8 cellular contexts compared by ENCODE assay signal in the genomic region with DNA sequence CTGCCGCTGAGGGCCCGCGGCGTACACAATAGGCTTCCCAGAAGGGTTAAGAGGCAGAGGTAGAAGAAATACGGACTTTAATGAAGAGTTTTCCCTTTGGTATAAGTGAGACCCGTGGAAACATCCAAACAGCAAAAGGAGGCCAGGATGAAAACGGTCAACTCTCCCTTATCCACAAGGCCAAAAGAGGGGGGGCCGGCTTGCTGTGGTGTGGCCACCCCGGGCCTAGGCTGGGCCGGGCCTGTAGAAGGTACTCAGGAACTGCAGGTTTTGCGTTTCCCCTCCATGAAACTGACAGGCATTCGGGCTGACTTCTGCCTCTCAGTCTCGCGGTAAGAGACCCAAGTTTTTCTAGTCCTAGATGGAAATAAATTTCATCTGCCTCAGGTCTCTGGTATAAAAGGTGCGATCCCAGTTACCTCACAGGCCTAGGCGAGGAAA. TPM values are rescaled to one million over a fixed set of nuclear protein-coding genes. Genes with fewer than 3 reads are reported as not detected.
DNase-seq lines count a peak whose midpoint lies in the region; ATAC-seq and TF ChIP-seq lines count a peak whose summit lies in the region.

No MANE protein-coding gene starts in this region.

- peak overlapping the region; percentile 96 for H3K4me3 ChIP-seq in parathyroid adenoma (ENCODE audit: low read depth, low read length)

- H3K4me1 ChIP-seq in foreskin keratinocyte (no peaks in the 10 kb centered on the region), parathyroid adenoma (peaks cover 12% of the 10 kb centered on the region)

- DNase-seq in NCI-H1092 treated with DMSO at 0.1 percent for 48 hours (lab: John Stamatoyannopoulos, UW) (peak; percentile 24), NCI-H1092 (lab: John Stamatoyannopoulos, UW) (no peak), UCSD-AML1 (lab: John Stamatoyannopoulos, UW; ENCODE audit: unreplicated experiment) (peak; percentile 62), foreskin keratinocyte (peak in 1 of 2 donors; percentile 39), AML-193 (lab: John Stamatoyannopoulos, UW) (no peak), glomerular visceral epithelial cell (ENCODE audit: extremely low spot score) (no peak)

- no peaks in the 10 kb centered on the region for H3K36me3 ChIP-seq in parathyroid adenoma (ENCODE audit: control insufficient read depth, insufficient read depth, low read length)

- ATAC-seq in HG03025 (IDR thresholded peaks at IDR 0.05; ENCODE audit: low FRiP score, unreplicated experiment) (peak; percentile 14), foreskin keratinocyte (peak; percentile 3)

- H3K9me3 ChIP-seq in parathyroid adenoma (ENCODE audit: control insufficient read depth, low read length), result no peaks in the 10 kb centered on the region

- TF ChIP-seq CTCF in foreskin keratinocyte (conservative IDR thresholded peaks at IDR 0.05) (no peak), parathyroid adenoma (IDR thresholded peaks at IDR 0.05) (no peak)

- H3K27ac ChIP-seq in foreskin keratinocyte (peak overlapping the region; percentile 91), parathyroid adenoma (peak overlapping the region; percentile 95)

- H3K9ac ChIP-seq in parathyroid adenoma, result peak overlapping the region; percentile 73

- H2AFZ ChIP-seq in parathyroid adenoma, result peak overlapping the region; percentile 79

- H3K4me2 ChIP-seq in parathyroid adenoma (ENCODE audit: low read length), result peak overlapping the region; percentile 97

- H3K27me3 ChIP-seq in foreskin keratinocyte (no peaks in the 10 kb centered on the region), parathyroid adenoma (ENCODE audit: control insufficient read depth, insufficient read depth, low read length) (no peaks in the 10 kb centered on the region)

- H3K79me2 ChIP-seq in parathyroid adenoma, result no peaks in the 10 kb centered on the region

RNA-seq across cellular contexts. Expression of a gene that starts 0.7 kb away (rescaled TPM):
- total RNA-seq in foreskin keratinocyte, result 24.7 and 27.3 TPM in 2 replicates
- 17.1 and 19.4 TPM in 2 replicates for polyA plus RNA-seq in foreskin keratinocyte

RNA-seq across cellular contexts. Expression of a gene that starts 6.4 kb away (rescaled TPM):
- 12.1 and 20.8 TPM in 2 replicates for total RNA-seq in foreskin keratinocyte
- 8.6 and 15.4 TPM in 2 replicates for polyA plus RNA-seq in foreskin keratinocyte

RNA-seq across cellular contexts. Expression of a gene that starts 8.3 kb away (rescaled TPM):
- 187 and 211 TPM in 2 replicates for total RNA-seq in foreskin keratinocyte
- polyA plus RNA-seq in foreskin keratinocyte, result 135 and 145 TPM in 2 replicates

RNA-seq across cellular contexts. Expression of a gene that starts 12.2 kb away (rescaled TPM):
- total RNA-seq in foreskin keratinocyte, result 236 and 285 TPM in 2 replicates
- polyA plus RNA-seq in foreskin keratinocyte, result 332 and 402 TPM in 2 replicates

RNA-seq across cellular contexts. Expression of a gene that starts 20.9 kb away (rescaled TPM):
- 52.9 and 61.6 TPM in 2 replicates for total RNA-seq in foreskin keratinocyte
- polyA plus RNA-seq in foreskin keratinocyte, result 51.1 and 54.6 TPM in 2 replicates

Comparison
In these comparisons a context has a peak if more than half of its experiments do, and no peak if none do; other contexts are left out.
1. DNase-seq: peak in NCI-H1092 treated with DMSO at 0.1 percent for 48 hours (single experiment) and UCSD-AML1 (single experiment); none in NCI-H1092 (single experiment), AML-193 (0 of 2) and glomerular visceral epithelial cell (single experiment).